In genomic region chr4:169015237-169015636, GRCh38 we compare ENCODE assay signal across 14 cellular contexts. TPM values are rescaled to one million over a fixed set of nuclear protein-coding genes. Genes with fewer than 3 reads are reported as not detected.
DNase-seq lines count a peak whose midpoint lies in the region; ATAC-seq and TF ChIP-seq lines count a peak whose summit lies in the region.
"Had no signal": no experiment of that assay in that cellular context is flagged by ENCODE, and none has a peak within 500 bp of the region (broad histone marks: within the 10 kb centered on the region; RNA-seq: fewer than 3 reads in every experiment).

No MANE protein-coding gene starts in this region.

- peak overlapping the region; percentile 39 for H3K27ac ChIP-seq in subcutaneous abdominal adipose tissue (ENCODE audit: low read depth, low read length)
- H3K27ac ChIP-seq: SJCRH30 had no signal

- H3K9me3 Mint-ChIP-seq in T-cell, result no peaks in the 10 kb centered on the region
- H3K9me3 Mint-ChIP-seq: activated CD4-positive, alpha-beta T cell treated with anti-CD3 and anti-CD28 coated beads, Interleukin-2, amount 10 ng/mL, durations not matched to agents 7 days and 5 days had no signal

- no peaks in the 10 kb centered on the region for H3K27me3 ChIP-seq in subcutaneous abdominal adipose tissue (ENCODE audit: control insufficient read depth in 5 of 5, insufficient read depth in 4 of 5, low read length in 5 of 5)
- H3K27me3 ChIP-seq: SJCRH30 had no signal

- H3K9ac ChIP-seq in subcutaneous abdominal adipose tissue (ENCODE audit: low read length in 5 of 5), result peak overlapping the region in 1 of 5 donors; percentile 35

- no peak overlapping the region for H3K4me3 ChIP-seq in subcutaneous abdominal adipose tissue (ENCODE audit: low read depth in 1 of 5, low read length in 5 of 5)
- H3K4me3 ChIP-seq: SJCRH30 had no signal

- POLR2A ChIA-PET in T-cell (lab: Charles Lee) (no interaction called here), HEK293T (lab: Yijun Ruan, JAX) (no interaction called here)

- no peak overlapping the region for H3K4me3 Mint-ChIP-seq in T-cell
- H3K4me3 Mint-ChIP-seq: activated CD4-positive, alpha-beta T cell treated with anti-CD3 and anti-CD28 coated beads, Interleukin-2, amount 10 ng/mL, durations not matched to agents 7 days and 5 days had no signal

- peaks cover 5 to 19% (median 15%) of the 10 kb centered on the region in 5 donors for H3K4me1 ChIP-seq in subcutaneous abdominal adipose tissue (ENCODE audit: control insufficient read depth in 5 of 5, insufficient read depth in 5 of 5, low read length in 5 of 5)
- H3K4me1 ChIP-seq: SJCRH30 had no signal

- H3K27me3 Mint-ChIP-seq in T-cell, result peaks cover 0 to 3% of the 10 kb centered on the region in 2 donors

- no peak for ATAC-seq in T-cell (replicated peaks in 1 of 4)

- H3K4me1 Mint-ChIP-seq in T-cell, result peaks cover 14 to 23% (median 16%) of the 10 kb centered on the region in 3 donors

- no peaks in the 10 kb centered on the region for H3K36me3 Mint-ChIP-seq in T-cell

- CTCF ChIA-PET in T-cell (lab: Charles Lee), result no interaction called here
- CTCF ChIA-PET in HEK293T (lab: Yijun Ruan, JAX), result interaction anchor here (0.6 to 2.1 kb wide), 3 partner anchors 10 to 562 kb away, joined by 3 to 4 read pairs (median 3); no protein-coding TSS in a partner anchor

- H3K27ac Mint-ChIP-seq in T-cell, result peak overlapping the region; percentile 85 to 89

- no peaks in the 10 kb centered on the region for H3K9me3 ChIP-seq in subcutaneous abdominal adipose tissue (ENCODE audit: control insufficient read depth in 5 of 5, low read length in 5 of 5)
- H3K9me3 ChIP-seq: SJCRH30 had no signal

- DNase-seq in DMS153 treated with DMSO at 0.1 percent for 48 hours (lab: John Stamatoyannopoulos, UW; ENCODE audit: unreplicated experiment), result peak; percentile 28
- DNase-seq in DMS153 (lab: John Stamatoyannopoulos, UW), result no peak
- no peak for DNase-seq in T-cell
- DNase-seq in kidney tubule cell (ENCODE audit: low spot score), result peak; percentile 25
- DNase-seq in HEK293T (ENCODE audit: extremely low spot score), result no peak
- DNase-seq in GM10266 (ENCODE audit: extremely low spot score), result no peak
- no peak for DNase-seq in NCI-H1092 treated with DMSO at 0.1 percent for 48 hours (lab: John Stamatoyannopoulos, UW)
- DNase-seq: activated CD4-positive, alpha-beta T cell treated with anti-CD3 and anti-CD28 coated beads, Interleukin-2, amount 10 ng/mL, durations not matched to agents 7 days and 5 days; activated naive CD4-positive, alpha-beta T cell; DMS79; kidney; NCI-H526 treated with DMSO at 0.1 percent for 48 hours; SJCRH30 had no signal

- H3K36me3 ChIP-seq in subcutaneous abdominal adipose tissue (ENCODE audit: control insufficient read depth in 5 of 5, insufficient read depth in 5 of 5, low read length in 5 of 5), result no peaks in the 10 kb centered on the region
- H3K36me3 ChIP-seq: SJCRH30 had no signal

- no peak for TF ChIP-seq CTCF in GM10266 (IDR thresholded peaks at IDR 0.05; ENCODE audit: control insufficient read depth, insufficient read depth, low read depth, missing control alignments)

TF ChIP-seq in HEK293T, 16 proteins besides CTCF, POLR2A, EP300 and RAD21:
- TF ChIP-seq ZNF384 (IDR thresholded peaks at IDR 0.05) (no peak), BHLHE40 (IDR thresholded peaks at IDR 0.05; ENCODE audit: borderline replicate concordance) (no peak), TARDBP (IDR thresholded peaks at IDR 0.05) (no peak), FOXA1 (IDR thresholded peaks at IDR 0.05) (no peak), NFRKB (IDR thresholded peaks at IDR 0.05) (no peak), SUZ12 (IDR thresholded peaks at IDR 0.05) (no peak), ELF4 (IDR thresholded peaks at IDR 0.05) (no peak), PKNOX1 (IDR thresholded peaks at IDR 0.05) (no peak), SP1 (IDR thresholded peaks at IDR 0.05) (no peak), FOXK2 (IDR thresholded peaks at IDR 0.05) (no peak)

RNA-seq across cellular contexts. Expression of gene CBR4, which starts 5.2 kb away (rescaled TPM):
- total RNA-seq in T-cell, result 10 to 100 TPM; 13.8 to 24.3 (median 18.0) TPM

Comparison
In these comparisons a context has a peak if more than half of its experiments do, and no peak if none do; other contexts are left out.
1. DNase-seq: peak in DMS153 treated with DMSO at 0.1 percent for 48 hours (single experiment) and kidney tubule cell (single experiment); none in DMS153 (single experiment), T-cell (0 of 34), HEK293T (single experiment), GM10266 (single experiment) and NCI-H1092 treated with DMSO at 0.1 percent for 48 hours (single experiment).